Comparison of ENCODE assay signal across 8 cellular contexts in the genomic region with DNA sequence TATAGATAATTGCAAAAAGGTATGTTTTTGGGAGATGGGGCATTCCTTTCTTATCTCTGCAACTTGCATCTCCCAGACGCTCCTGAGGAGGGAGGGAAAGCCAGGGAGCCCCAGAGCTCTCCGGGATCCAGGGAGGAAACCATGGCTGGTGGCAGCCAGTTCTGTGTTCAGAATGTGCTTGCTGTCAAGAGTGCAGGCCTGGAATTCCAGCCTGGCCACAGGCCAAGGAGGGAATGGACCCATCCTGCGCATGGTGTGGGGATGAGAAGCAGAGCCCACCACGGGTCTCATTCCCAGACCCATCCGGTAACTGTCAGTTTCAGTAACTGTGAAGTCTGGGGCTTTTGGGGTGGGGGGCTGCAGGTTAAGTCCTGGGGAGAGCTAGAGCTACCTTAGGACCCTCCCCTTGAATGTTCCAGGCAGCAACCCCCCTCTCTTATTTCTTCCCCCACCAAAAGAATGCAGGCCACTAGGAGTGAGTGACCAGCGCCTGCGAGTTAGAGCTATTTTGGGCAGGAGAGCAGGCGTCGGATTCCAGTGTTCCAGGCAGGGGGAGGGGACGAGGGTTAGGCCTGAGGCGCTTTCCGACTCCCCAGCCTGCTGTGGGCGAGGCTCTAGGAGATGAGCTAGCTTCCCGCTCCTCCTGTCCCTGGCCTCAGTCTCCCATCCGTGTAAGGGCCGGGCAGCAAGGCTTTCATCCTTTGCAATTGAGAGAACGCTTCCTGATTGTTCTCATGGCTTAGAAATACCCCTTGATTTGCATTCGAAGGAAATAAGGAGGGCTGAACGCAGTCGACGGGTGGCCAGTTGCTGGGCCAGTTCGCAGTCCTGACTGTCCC. TPM values are rescaled to one million over a fixed set of nuclear protein-coding genes. Genes with fewer than 3 reads are reported as not detected.
DNase-seq lines count a peak whose midpoint lies in the region; ATAC-seq and TF ChIP-seq lines count a peak whose summit lies in the region.

No MANE protein-coding gene starts in this region.

- H3K9me3 ChIP-seq in BE2C, result no peaks in the 10 kb centered on the region
- H3K9me3 ChIP-seq in Peyer's patch, result no peaks in the 10 kb centered on the region
- H3K9me3 ChIP-seq in left lung, result no peaks in the 10 kb centered on the region

- H3K27ac Mint-ChIP-seq in dendritic cell treated with granulocyte-macrophage colony-stimulating factor and Interleukin-4, amounts not matched to agents 40 ng/mL and 50 ng/mL, for 4 days, result peak overlapping the region; percentile 97
- H3K27ac Mint-ChIP-seq in stimulated activated naive CD8-positive, alpha-beta T cell treated with anti-CD3 and anti-CD28 coated beads, Interleukin-15, amount 100 ng/mL, for 72 hours, result peak overlapping the region; percentile 86 to 87

- intact Hi-C loops in dendritic cell treated with granulocyte-macrophage colony-stimulating factor and Interleukin-4, amounts not matched to agents 40 ng/mL and 50 ng/mL, for 4 days (cut with micrococcal nuclease), result no loop called here
- intact Hi-C loops in left lung (cut with DNase I), result no loop called here

- H3K4me3 Mint-ChIP-seq in dendritic cell treated with granulocyte-macrophage colony-stimulating factor and Interleukin-4, amounts not matched to agents 40 ng/mL and 50 ng/mL, for 4 days, result peak overlapping the region; percentile 77
- H3K4me3 Mint-ChIP-seq in stimulated activated naive CD8-positive, alpha-beta T cell treated with anti-CD3 and anti-CD28 coated beads, Interleukin-15, amount 100 ng/mL, for 72 hours, result peak overlapping the region; percentile 90 to 93

- H3K4me1 ChIP-seq in BE2C (peaks cover 7% of the 10 kb centered on the region; the same call in 1 of the 2 replicates), Peyer's patch (peaks cover 7 to 25% (median 14%) of the 10 kb centered on the region in 4 donors), left lung (peaks cover 28 to 52% of the 10 kb centered on the region in 2 donors)

- DNase-seq in BE2C, result peak; percentile 62
- peak in 2 of 3 donors; percentile 59 for DNase-seq in Peyer's patch
- DNase-seq in left lung, result peak; percentile 84 to 85
- peak in 1 of 2 donors; percentile 13 for DNase-seq in stimulated activated naive CD8-positive, alpha-beta T cell treated with anti-CD3 and anti-CD28 coated beads, Interleukin-15, amount 100 ng/mL, for 72 hours
- DNase-seq in NCI-H1092 (lab: John Stamatoyannopoulos, UW), result no peak

- no peaks in the 10 kb centered on the region for H3K36me3 ChIP-seq in BE2C
- no peaks in the 10 kb centered on the region for H3K36me3 ChIP-seq in Peyer's patch
- no peaks in the 10 kb centered on the region for H3K36me3 ChIP-seq in left lung

- ATAC-seq in GM21619 (IDR thresholded peaks at IDR 0.05; ENCODE audit: unreplicated experiment), result peak; percentile 2
- peak; percentile 69 for ATAC-seq in left lung
- ATAC-seq in stimulated activated naive CD8-positive, alpha-beta T cell treated with anti-CD3 and anti-CD28 coated beads, Interleukin-15, amount 100 ng/mL, for 72 hours, result no peak
- ATAC-seq in GM21825 (IDR thresholded peaks at IDR 0.05; ENCODE audit: unreplicated experiment), result no peak

- H3K27me3 ChIP-seq in BE2C, result no peaks in the 10 kb centered on the region
- H3K27me3 ChIP-seq in Peyer's patch, result no peaks in the 10 kb centered on the region
- H3K27me3 ChIP-seq in left lung, result no peaks in the 10 kb centered on the region

- peak overlapping the region; percentile 90 to 100 (median 94) for H3K27ac ChIP-seq in Peyer's patch
- peak overlapping the region; percentile 97 to 98 for H3K27ac ChIP-seq in left lung

- peaks cover 37% of the 10 kb centered on the region for H3K4me1 Mint-ChIP-seq in dendritic cell treated with granulocyte-macrophage colony-stimulating factor and Interleukin-4, amounts not matched to agents 40 ng/mL and 50 ng/mL, for 4 days (ENCODE audit: low read depth)
- H3K4me1 Mint-ChIP-seq in stimulated activated naive CD8-positive, alpha-beta T cell treated with anti-CD3 and anti-CD28 coated beads, Interleukin-15, amount 100 ng/mL, for 72 hours, result peaks cover 26% of the 10 kb centered on the region

- H3K27me3 Mint-ChIP-seq in dendritic cell treated with granulocyte-macrophage colony-stimulating factor and Interleukin-4, amounts not matched to agents 40 ng/mL and 50 ng/mL, for 4 days, result peaks cover 20% of the 10 kb centered on the region
- H3K27me3 Mint-ChIP-seq in stimulated activated naive CD8-positive, alpha-beta T cell treated with anti-CD3 and anti-CD28 coated beads, Interleukin-15, amount 100 ng/mL, for 72 hours, result no peaks in the 10 kb centered on the region

- TF ChIP-seq POLR2A in Peyer's patch (IDR thresholded peaks at IDR 0.05), result peak in 1 of 2 donors; percentile 14

- H3K9me3 Mint-ChIP-seq in dendritic cell treated with granulocyte-macrophage colony-stimulating factor and Interleukin-4, amounts not matched to agents 40 ng/mL and 50 ng/mL, for 4 days, result no peaks in the 10 kb centered on the region
- H3K9me3 Mint-ChIP-seq in stimulated activated naive CD8-positive, alpha-beta T cell treated with anti-CD3 and anti-CD28 coated beads, Interleukin-15, amount 100 ng/mL, for 72 hours, result no peaks in the 10 kb centered on the region

- TF ChIP-seq CTCF in BE2C (IDR thresholded peaks at IDR 0.05; ENCODE audit: low read depth, low read length) (no peak), Peyer's patch (IDR thresholded peaks at IDR 0.05) (no peak), left lung (IDR thresholded peaks at IDR 0.05) (no peak)

- peaks cover 11% of the 10 kb centered on the region for H3K36me3 Mint-ChIP-seq in dendritic cell treated with granulocyte-macrophage colony-stimulating factor and Interleukin-4, amounts not matched to agents 40 ng/mL and 50 ng/mL, for 4 days (ENCODE audit: low read depth)

- H3K4me3 ChIP-seq in BE2C (ENCODE audit: low read depth, low read length), result peak overlapping the region; percentile 64
- peak overlapping the region; percentile 65 to 80 (median 70) for H3K4me3 ChIP-seq in Peyer's patch
- H3K4me3 ChIP-seq in left lung, result peak overlapping the region; percentile 26 to 78

RNA-seq across cellular contexts. Expression of gene DAG1, which starts 0.8 kb away (rescaled TPM):
- polyA plus RNA-seq in BE2C (2012; ENCODE audit: insufficient read depth, insufficient read length, low read depth), result 31.4 TPM
- total RNA-seq in Peyer's patch (10 to 100 TPM; 11.6 to 79.2 (median 62.6) TPM), left lung (100 to 1,000 TPM in 1 of 2 donors, 10 to 100 TPM in 1; 87.9 to 116 TPM)

RNA-seq across cellular contexts. Expression of gene NICN1, which starts 40.1 kb away (rescaled TPM):
- polyA plus RNA-seq in BE2C (2012; ENCODE audit: insufficient read depth, insufficient read length, low read depth), result 1.9 TPM
- total RNA-seq in Peyer's patch, result 1 to 10 TPM in 3 of 4 donors, not detected in 1; 2.0 to 7.7 (median 7.6) TPM
- 10 to 100 TPM; 17.1 to 23.4 TPM for total RNA-seq in left lung

RNA-seq across cellular contexts. Expression of gene AMT, which starts 47.0 kb away (rescaled TPM):
- polyA plus RNA-seq in BE2C (2012; ENCODE audit: insufficient read depth, insufficient read length, low read depth), result 2.0 TPM
- total RNA-seq in Peyer's patch (10 to 100 TPM; 13.3 to 32.9 (median 25.1) TPM), left lung (1 to 10 TPM; 5.9 to 8.8 TPM)

RNA-seq across cellular contexts. Expression of gene TCTA, which starts 57.0 kb away (rescaled TPM):
- polyA plus RNA-seq in BE2C (2012; ENCODE audit: insufficient read depth, insufficient read length, low read depth), result 26.8 TPM
- total RNA-seq in Peyer's patch (10 to 100 TPM; 12.4 to 56.4 (median 40.9) TPM), left lung (10 to 100 TPM; 37.2 to 41.5 TPM)

RNA-seq across cellular contexts. Expression of gene RHOA, which starts 57.5 kb away (rescaled TPM):
- polyA plus RNA-seq in BE2C (2012; ENCODE audit: insufficient read depth, insufficient read length, low read depth), result 311 TPM
- total RNA-seq in Peyer's patch (100 to 1,000 TPM; 223 to 294 (median 274) TPM), left lung (100 to 1,000 TPM; 480 to 625 TPM)

Comparison
In these comparisons a context has a peak if more than half of its experiments do, and no peak if none do; other contexts are left out.
1. ATAC-seq: peak in GM21619 (single experiment) and left lung (single experiment); none in stimulated activated naive CD8-positive, alpha-beta T cell treated with anti-CD3 and anti-CD28 coated beads, Interleukin-15, amount 100 ng/mL, for 72 hours (single experiment) and GM21825 (single experiment).
2. Peak in every context shown above with its lines, with median percentiles within 50 percentile points of each other: H3K4me3 ChIP-seq.